12 cellular contexts compared by ENCODE assay signal in the genomic region with DNA sequence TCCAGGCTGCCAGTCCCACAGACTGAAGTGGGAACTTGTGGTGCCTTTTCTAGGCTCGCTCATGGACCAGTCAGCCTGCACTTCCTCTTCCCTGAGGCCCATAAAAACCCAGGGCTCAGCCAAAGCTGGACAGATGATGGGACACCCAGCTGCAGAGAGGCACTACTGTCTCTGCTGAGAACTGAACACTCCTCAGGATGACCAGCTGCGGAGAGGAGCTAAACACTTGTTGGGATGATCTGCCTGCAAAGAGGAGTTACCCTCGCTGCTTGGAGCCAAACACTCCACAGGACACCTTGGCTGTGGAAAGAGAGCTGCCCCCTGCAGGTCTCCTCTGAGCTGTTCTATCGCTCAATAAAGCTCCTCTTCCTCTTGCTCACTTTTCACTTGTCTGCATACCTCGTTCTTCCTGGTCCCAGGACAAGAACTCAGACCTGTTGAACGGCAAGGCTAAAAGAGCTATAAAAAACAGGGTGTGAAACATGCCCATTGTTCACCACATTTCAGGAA.
"Had no signal": no experiment of that assay in that cellular context is flagged by ENCODE, and none has a peak within 500 bp of the region (broad histone marks: within the 10 kb centered on the region; RNA-seq: fewer than 3 reads in every experiment).

No MANE protein-coding gene starts in this region.

- DNase-seq: activated CD4-positive, alpha-beta T cell treated with anti-CD3 and anti-CD28 coated beads for 48 hours; activated CD8-positive, alpha-beta memory T cell treated with anti-CD3 and anti-CD28 coated beads, Interleukin-2, amount 50 U/mL, for 48 hours; activated CD8-positive, alpha-beta T cell treated with anti-CD3 and anti-CD28 coated beads, Interleukin-2, amount 10 ng/mL, durations not matched to agents 7 days and 5 days; activated naive CD4-positive, alpha-beta T cell treated with Interleukin-2 at 50 U/mL for 16 hours; activated naive CD8-positive, alpha-beta T cell treated with anti-CD3 and anti-CD28 coated beads, Interleukin-2, amount 50 U/mL, for 24 hours; foreskin keratinocyte; naive B cell; stimulated activated CD4-positive, alpha-beta T cell treated with anti-CD3 and anti-CD28 coated beads, Interleukin-4, amount 100 ng/mL, for 1 hour; stimulated activated CD8-positive, alpha-beta memory T cell treated with anti-CD3 and anti-CD28 coated beads, Interleukin-4, amount 100 ng/mL, for 48 hours; T-helper 1 cell; testis; WERI-Rb-1 had no signal

- ATAC-seq: activated CD8-positive, alpha-beta T cell treated with anti-CD3 and anti-CD28 coated beads, Interleukin-2, amount 10 ng/mL, durations not matched to agents 7 days and 5 days; activated naive CD8-positive, alpha-beta T cell treated with anti-CD3 and anti-CD28 coated beads, Interleukin-2, amount 50 U/mL, for 24 hours; foreskin keratinocyte had no signal
